In genomic region chr9:85740821-85741111, GRCh38 we compare ENCODE assay signal across 8 cellular contexts. TPM values are rescaled to one million over a fixed set of nuclear protein-coding genes. Genes with fewer than 3 reads are reported as not detected.
DNase-seq lines count a peak whose midpoint lies in the region; ATAC-seq and TF ChIP-seq lines count a peak whose summit lies in the region.

No MANE protein-coding gene starts in this region.

- CTCF ChIA-PET in AG04449 (lab: Yijun Ruan, JAX) = interaction anchor here (1.3 kb wide), 1 partner anchor 43 kb away, joined by 6 read pairs; no protein-coding TSS in a partner anchor

- no peak overlapping the region for H2AK5ac ChIP-seq in neuronal stem cell (ENCODE audit: low read depth, low read length)

- H4K8ac ChIP-seq in neuronal stem cell (ENCODE audit: low read depth, low read length) = no peak overlapping the region

- H3K9me3 ChIP-seq in esophagus (ENCODE audit: control insufficient read depth in 2 of 2, insufficient read depth in 1 of 2, low read depth in 1 of 2, low read length in 1 of 2) (no peaks in the 10 kb centered on the region), neuronal stem cell (replicated peaks in 1 of 2; ENCODE audit: control insufficient read depth in 2 of 2, insufficient read depth in 1 of 2, low read depth in 1 of 2, low read length in 2 of 2) (no peaks in the 10 kb centered on the region)

- H3K27ac ChIP-seq in esophagus (ENCODE audit: low read depth in 2 of 2, low read length in 1 of 2) (peak overlapping the region; percentile 90 to 91), neuronal stem cell (replicated peaks; ENCODE audit: low read length) (peak overlapping the region; percentile 94)

- H3K4me1 ChIP-seq in esophagus (ENCODE audit: control insufficient read depth in 2 of 2, insufficient read depth in 2 of 2, low read length in 1 of 2) (no peaks in the 10 kb centered on the region), neuronal stem cell (ENCODE audit: control insufficient read depth in 2 of 2, insufficient read depth in 1 of 2, low read depth in 1 of 2, low read length in 2 of 2) (peaks cover 5 to 19% of the 10 kb centered on the region in 2 donors)

- WGBS in esophagus, 2 donors = 2 to 4% methylated on average over 9 of the region's 9 CpGs
- WGBS in neuronal stem cell (ENCODE audit: extremely low coverage in 2 of 2, insufficient read length in 2 of 2, insufficient replicate concordance in 1 of 2), 2 donors = no CpG with 5 or more reads among the region's 9 CpGs

- H2AFZ ChIP-seq in neuronal stem cell (ENCODE audit: low read length) = peak overlapping the region; percentile 95

- TF ChIP-seq CTCF in AG04449 (IDR thresholded peaks at IDR 0.05; ENCODE audit: insufficient read depth, low read length, missing control alignments) = no peak

- H3K14ac ChIP-seq in neuronal stem cell (ENCODE audit: low read length) = no peak overlapping the region

- no peak overlapping the region for H4K91ac ChIP-seq in neuronal stem cell (ENCODE audit: low read depth, low read length, poor library complexity)

- peak overlapping the region; percentile 78 for H3K4me2 ChIP-seq in neuronal stem cell (ENCODE audit: insufficient read depth, low read length, poor library complexity, severe bottlenecking)

- POLR2A ChIA-PET in AG04449 (lab: Yijun Ruan, JAX) = no interaction called here

- H2BK120ac ChIP-seq in neuronal stem cell (ENCODE audit: low read depth, low read length) = no peak overlapping the region

- DNase-seq in AG04449 (ENCODE audit: low read depth, low spot score) = no peak
- no peak for DNase-seq in H7
- peak; percentile 75 for DNase-seq in SKM-1 treated with dmso at 0.1 percent for 144 hours (lab: John Stamatoyannopoulos, UW; ENCODE audit: unreplicated experiment)
- no peak for DNase-seq in neuronal stem cell (ENCODE audit: low spot score)
- no peak for DNase-seq in activated CD4-positive, CD25-positive, alpha-beta regulatory T cell (lab: John Stamatoyannopoulos, UW)
- no peak for DNase-seq in activated effector memory CD4-positive, alpha-beta T cell treated with anti-CD3 and anti-CD28 coated beads, Interleukin-2, amount 50 U/mL, for 16 hours

- no peak overlapping the region for H2BK15ac ChIP-seq in neuronal stem cell (ENCODE audit: low read length)

- no peak for ATAC-seq in HG02623 (IDR thresholded peaks at IDR 0.05; ENCODE audit: unreplicated experiment)

- peak overlapping the region; percentile 83 for H2BK5ac ChIP-seq in neuronal stem cell (ENCODE audit: low read length)

- H3K27me3 ChIP-seq in H7 (ENCODE audit: control insufficient read depth, insufficient read depth, low read length) = no peaks in the 10 kb centered on the region
- H3K27me3 ChIP-seq in esophagus (ENCODE audit: control insufficient read depth in 1 of 2, insufficient read depth in 2 of 2, low read length in 2 of 2) = no peaks in the 10 kb centered on the region
- H3K27me3 ChIP-seq in neuronal stem cell (ENCODE audit: control insufficient read depth in 3 of 3, insufficient read depth in 3 of 3, low read depth in 1 of 3, low read length in 3 of 3) = no peaks in the 10 kb centered on the region

- H3K36me3 ChIP-seq in H7 (replicated peaks; ENCODE audit: control insufficient read depth, insufficient read depth, low read length) = no peaks in the 10 kb centered on the region
- H3K36me3 ChIP-seq in esophagus (ENCODE audit: control insufficient read depth in 2 of 2, insufficient read depth in 2 of 2, low read length in 1 of 2) = no peaks in the 10 kb centered on the region
- no peaks in the 10 kb centered on the region for H3K36me3 ChIP-seq in neuronal stem cell (replicated peaks in 1 of 2; ENCODE audit: control insufficient read depth in 2 of 2, insufficient read depth in 2 of 2, low read length in 2 of 2)

- no peak overlapping the region for H3K23ac ChIP-seq in neuronal stem cell (ENCODE audit: low read depth, low read length, poor library complexity)

- H3K4me3 ChIP-seq in AG04449 (ENCODE audit: low read depth, low read length) = peak overlapping the region; percentile 76
- H3K4me3 ChIP-seq in H7 (ENCODE audit: insufficient read depth, low read depth, low read length) = peak overlapping the region; percentile 89
- peak overlapping the region; percentile 69 to 98 for H3K4me3 ChIP-seq in esophagus (ENCODE audit: low read depth in 1 of 2, low read length in 2 of 2)
- H3K4me3 ChIP-seq in neuronal stem cell (ENCODE audit: low read length in 2 of 2) = peak overlapping the region; percentile 85 to 98

- H3K79me1 ChIP-seq in neuronal stem cell (ENCODE audit: low read depth, low read length) = no peaks in the 10 kb centered on the region

- H3K9ac ChIP-seq in neuronal stem cell (ENCODE audit: low read depth, low read length, poor library complexity) = peak overlapping the region; percentile 87

- H3K18ac ChIP-seq in neuronal stem cell (ENCODE audit: low read length) = peak overlapping the region; percentile 96

- H2BK12ac ChIP-seq in neuronal stem cell (ENCODE audit: low read length) = no peak overlapping the region

- H3K4ac ChIP-seq in neuronal stem cell (ENCODE audit: low read length) = no peak overlapping the region

RNA-seq across cellular contexts. Expression of gene AGTPBP1, which starts 1.0 kb away (rescaled TPM):
- 42.6 and 58.6 TPM in 2 replicates for total RNA-seq in H7 (2014; rRNA removed; shearing (Covaris generic))
- 1 to 10 TPM; 3.9 to 4.0 TPM for polyA plus RNA-seq in esophagus
- polyA plus RNA-seq in neuronal stem cell (2013, experiment 1 of 2) = 33.7 TPM
- polyA plus RNA-seq in neuronal stem cell (2013, experiment 2 of 2) = 34.7 TPM
